19 cellular contexts compared by ENCODE assay signal in genomic region chr11:109197656-109198055, GRCh38.
DNase-seq lines count a peak whose midpoint lies in the region; ATAC-seq, FAIRE-seq and TF ChIP-seq lines count a peak whose summit lies in the region.
"Had no signal": no experiment of that assay in that cellular context is flagged by ENCODE, and none has a peak within 500 bp of the region (broad histone marks: within the 10 kb centered on the region; RNA-seq: fewer than 3 reads in every experiment).

No MANE protein-coding gene starts in this region.

- no peaks in the 10 kb centered on the region for H3K9me3 Mint-ChIP-seq in astrocyte (ENCODE audit: unreplicated experiment)
- H3K9me3 Mint-ChIP-seq in activated CD8-positive, alpha-beta T cell treated with anti-CD3 and anti-CD28 coated beads, Interleukin-2, amount 10 ng/mL, durations not matched to agents 7 days and 5 days (ENCODE audit: insufficient read depth), result peaks cover 3% of the 10 kb centered on the region

- H3K36me3 Mint-ChIP-seq in astrocyte (ENCODE audit: low read depth, unreplicated experiment), result no peaks in the 10 kb centered on the region
- H3K36me3 Mint-ChIP-seq in activated CD8-positive, alpha-beta T cell treated with anti-CD3 and anti-CD28 coated beads, Interleukin-2, amount 10 ng/mL, durations not matched to agents 7 days and 5 days (ENCODE audit: low read depth), result no peaks in the 10 kb centered on the region
- H3K36me3 Mint-ChIP-seq: naive thymus-derived CD4-positive, alpha-beta T cell had no signal

- no peak for TF ChIP-seq CTCF in astrocyte (IDR thresholded peaks at IDR 0.05; ENCODE audit: insufficient read depth, low read depth, low read length)

- H3K36me3 ChIP-seq in astrocyte (ENCODE audit: insufficient read depth, low read length), result no peaks in the 10 kb centered on the region
- H3K36me3 ChIP-seq: Peyer's patch, uterus had no signal

- WGBS in right cardiac atrium, result 64% methylated on average over 1 of the region's 1 CpG

- no peaks in the 10 kb centered on the region for H3K27me3 Mint-ChIP-seq in astrocyte (ENCODE audit: low read depth, unreplicated experiment)
- no peaks in the 10 kb centered on the region for H3K27me3 Mint-ChIP-seq in activated CD8-positive, alpha-beta T cell treated with anti-CD3 and anti-CD28 coated beads, Interleukin-2, amount 10 ng/mL, durations not matched to agents 7 days and 5 days (ENCODE audit: low read depth)
- H3K27me3 Mint-ChIP-seq: effector memory CD8-positive, alpha-beta T cell had no signal

- peaks cover 2% of the 10 kb centered on the region for H3K9me3 ChIP-seq in astrocyte (ENCODE audit: insufficient read depth, low read depth, low read length)
- no peaks in the 10 kb centered on the region for H3K9me3 ChIP-seq in right cardiac atrium (ENCODE audit: control insufficient read depth, low read length)
- H3K9me3 ChIP-seq: Peyer's patch, uterus had no signal

- H3K4me1 Mint-ChIP-seq in astrocyte (ENCODE audit: low read depth, unreplicated experiment), result peaks cover 11% of the 10 kb centered on the region
- no peaks in the 10 kb centered on the region for H3K4me1 Mint-ChIP-seq in activated CD8-positive, alpha-beta T cell treated with anti-CD3 and anti-CD28 coated beads, Interleukin-2, amount 10 ng/mL, durations not matched to agents 7 days and 5 days (ENCODE audit: low read depth)
- H3K4me1 Mint-ChIP-seq: naive thymus-derived CD4-positive, alpha-beta T cell had no signal

- H3K4me3 ChIP-seq in astrocyte (ENCODE audit: insufficient read depth, low read depth, low read length), result no peak overlapping the region
- no peak overlapping the region for H3K4me3 ChIP-seq in right cardiac atrium (ENCODE audit: low read length)
- H3K4me3 ChIP-seq: body of pancreas, Peyer's patch, uterus had no signal

- H3K4me1 ChIP-seq in astrocyte (ENCODE audit: insufficient read depth, low read length) (peaks cover 8% of the 10 kb centered on the region), right cardiac atrium (ENCODE audit: control insufficient read depth, insufficient read depth, low read length) (no peaks in the 10 kb centered on the region)
- H3K4me1 ChIP-seq: body of pancreas, Peyer's patch, uterus had no signal

- FAIRE-seq in astrocyte (lab: Jason Lieb, UNC), result peak; percentile 85
- FAIRE-seq: HTR-8/SVneo had no signal

- H3K4me3 Mint-ChIP-seq in astrocyte (ENCODE audit: unreplicated experiment), result no peak overlapping the region
- no peak overlapping the region for H3K4me3 Mint-ChIP-seq in activated CD8-positive, alpha-beta T cell treated with anti-CD3 and anti-CD28 coated beads, Interleukin-2, amount 10 ng/mL, durations not matched to agents 7 days and 5 days
- H3K4me3 Mint-ChIP-seq: effector memory CD8-positive, alpha-beta T cell; naive thymus-derived CD4-positive, alpha-beta T cell; T-helper 1 cell treated with Interleukin-12 subunit alpha and Interleukin-12 subunit beta and Interleukin-4 antibody, amounts not matched to agents 30 μg/mL and 1 μg/mL, for 36 hours had no signal

- intact Hi-C loops in right cardiac atrium (cut with DNase I), result no loop called here
- intact Hi-C loops in left colon (cut with DNase I, micrococcal nuclease), result no loop called here

- no peaks in the 10 kb centered on the region for H3K27me3 ChIP-seq in astrocyte (ENCODE audit: insufficient read depth, low read length)
- H3K27me3 ChIP-seq in right cardiac atrium (ENCODE audit: control insufficient read depth, insufficient read depth), result no peaks in the 10 kb centered on the region
- H3K27me3 ChIP-seq: body of pancreas, Peyer's patch, uterus had no signal

- POLR2A ChIA-PET in activated CD8-positive, alpha-beta T cell treated with anti-CD3 and anti-CD28 coated beads, Interleukin-2, amount 10 ng/mL, durations not matched to agents 7 days and 5 days (lab: Charles Lee), result no interaction called here

- H3K79me2 ChIP-seq in astrocyte (ENCODE audit: insufficient read depth, low read length), result no peaks in the 10 kb centered on the region

- H3K27ac Mint-ChIP-seq in astrocyte (ENCODE audit: unreplicated experiment), result peak overlapping the region; percentile 81
- H3K27ac Mint-ChIP-seq in activated CD8-positive, alpha-beta T cell treated with anti-CD3 and anti-CD28 coated beads, Interleukin-2, amount 10 ng/mL, durations not matched to agents 7 days and 5 days, result no peak overlapping the region
- H3K27ac Mint-ChIP-seq: effector memory CD8-positive, alpha-beta T cell; naive thymus-derived CD4-positive, alpha-beta T cell; T-helper 1 cell treated with Interleukin-12 subunit alpha and Interleukin-12 subunit beta and Interleukin-4 antibody, amounts not matched to agents 30 μg/mL and 1 μg/mL, for 36 hours had no signal

- H3K4me2 ChIP-seq in astrocyte (ENCODE audit: low read length), result no peak overlapping the region

- in situ Hi-C loops in Caki2 (cut with HindIII; ENCODE audit: low pct_unique_long_range_greater_than_20kb, low sequenced_read_pairs), result no loop called here

- DNase-seq in Caki2 (ENCODE audit: low read depth) (peak; percentile 3), Kasumi-1 (lab: John Stamatoyannopoulos, UW) (peak; percentile 22 to 25), astrocyte (ENCODE audit: low read depth) (peak; percentile 68), myocyte (ENCODE audit: low read depth) (peak; percentile 33), activated gamma-delta T cell treated with Interleukin-2 at 50 U/mL for 16 hours (no peak), right cardiac atrium (no peak), left colon (no peak)
- DNase-seq in activated CD8-positive, alpha-beta T cell treated with anti-CD3 and anti-CD28 coated beads, Interleukin-2, amount 10 ng/mL, durations not matched to agents 7 days and 5 days, result no peak
- DNase-seq: body of pancreas; effector memory CD8-positive, alpha-beta T cell; left cardiac atrium; naive thymus-derived CD4-positive, alpha-beta T cell; NCI-H146; Peyer's patch; stimulated activated CD4-positive, alpha-beta T cell treated with anti-CD3 and anti-CD28 coated beads, Interleukin-4, amount 100 ng/mL, for 1 hour; uterus had no signal

- no peak overlapping the region for H3K9ac ChIP-seq in astrocyte (ENCODE audit: low read length)

- CTCF ChIA-PET in activated CD8-positive, alpha-beta T cell treated with anti-CD3 and anti-CD28 coated beads, Interleukin-2, amount 10 ng/mL, durations not matched to agents 7 days and 5 days (lab: Charles Lee), result no interaction called here

- H3K27ac ChIP-seq in astrocyte (ENCODE audit: low read depth, low read length) (peak overlapping the region; percentile 47), right cardiac atrium (ENCODE audit: low read length) (no peak overlapping the region)
- H3K27ac ChIP-seq: body of pancreas, Peyer's patch, uterus had no signal

- H2AFZ ChIP-seq in astrocyte (ENCODE audit: low read depth, low read length), result peak overlapping the region; percentile 32

- no peak for ATAC-seq in activated CD8-positive, alpha-beta T cell treated with anti-CD3 and anti-CD28 coated beads, Interleukin-2, amount 10 ng/mL, durations not matched to agents 7 days and 5 days
- ATAC-seq in right cardiac atrium (no peak), left colon (no peak)
- ATAC-seq: body of pancreas; effector memory CD8-positive, alpha-beta T cell; HCT116; left cardiac atrium; naive thymus-derived CD4-positive, alpha-beta T cell had no signal

- H4K20me1 ChIP-seq in astrocyte (ENCODE audit: insufficient read depth, low read length), result no peaks in the 10 kb centered on the region

Comparison
In these comparisons a context has a peak if more than half of its experiments do, and no peak if none do; other contexts are left out.
1. DNase-seq: peak in Caki2 (single experiment), Kasumi-1 (2 of 2), astrocyte (single experiment) and myocyte (single experiment); none in activated gamma-delta T cell treated with Interleukin-2 at 50 U/mL for 16 hours (single experiment), activated CD8-positive, alpha-beta T cell treated with anti-CD3 and anti-CD28 coated beads, Interleukin-2, amount 10 ng/mL, durations not matched to agents 7 days and 5 days (single experiment), right cardiac atrium (0 of 3) and left colon (0 of 2).